Comparison of ENCODE assay signal across 7 cellular contexts in the genomic region with DNA sequence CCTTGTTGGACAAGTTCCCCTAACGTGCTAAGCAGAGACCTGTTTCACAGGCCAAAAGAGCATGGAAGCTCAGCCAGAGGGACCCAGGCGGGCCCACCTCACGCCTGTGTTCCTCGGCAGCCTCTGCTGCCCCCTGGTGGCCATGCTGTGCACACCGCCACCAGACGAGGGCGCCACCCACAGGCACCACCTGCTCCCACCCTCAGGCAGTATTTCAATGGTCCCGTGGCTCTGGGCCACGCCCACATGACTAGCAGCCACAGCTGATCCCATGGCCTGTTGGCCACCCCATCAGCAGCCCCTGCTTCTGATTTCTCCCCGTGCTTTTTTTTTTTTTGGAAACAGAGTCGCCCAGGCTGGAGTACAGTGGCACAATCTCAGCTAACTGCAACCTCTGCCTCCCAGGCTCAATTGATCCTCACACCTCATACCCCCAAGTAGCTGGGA. TPM values are rescaled to one million over a fixed set of nuclear protein-coding genes. Genes with fewer than 3 reads are reported as not detected.
DNase-seq lines count a peak whose midpoint lies in the region; ATAC-seq, FAIRE-seq and TF ChIP-seq lines count a peak whose summit lies in the region.

No MANE protein-coding gene starts in this region.

- in situ Hi-C loops in mammary epithelial cell (cut with MboI; ENCODE audit: low sequenced_read_pairs in 2 of 2): no loop called here

- H3K79me2 ChIP-seq in mammary epithelial cell (ENCODE audit: insufficient read depth, low read length) (no peaks in the 10 kb centered on the region), keratinocyte (ENCODE audit: control insufficient read depth, insufficient read depth, low read length) (no peaks in the 10 kb centered on the region)

- DNase-seq in GM12892 (ENCODE audit: insufficient read length): peak; percentile 98
- peak; percentile 92 for DNase-seq in NCI-H2196 (lab: John Stamatoyannopoulos, UW; ENCODE audit: unreplicated experiment)
- peak; percentile 75 to 83 (median 80) for DNase-seq in activated CD4-positive, CD25-positive, alpha-beta regulatory T cell (lab: John Stamatoyannopoulos, UW)
- DNase-seq in mammary epithelial cell: peak; percentile 73
- DNase-seq in keratinocyte (ENCODE audit: low read depth, low spot score): no peak
- peak; percentile 80 for DNase-seq in stimulated activated CD4-positive, alpha-beta T cell treated with anti-CD3 and anti-CD28 coated beads, Interleukin-2, amount 100 ng/mL, for 4 hours (ENCODE audit: low read depth)

- H3K27ac ChIP-seq in mammary epithelial cell (ENCODE audit: insufficient read depth, low read depth, low read length): no peak overlapping the region
- no peak overlapping the region for H3K27ac ChIP-seq in keratinocyte (ENCODE audit: control insufficient read depth, insufficient read depth, low read length)

- H3K4me3 ChIP-seq in mammary epithelial cell (replicated peaks in 1 of 3; ENCODE audit: insufficient read depth in 1 of 3, low read depth in 2 of 3, low read length in 3 of 3): no peak overlapping the region
- no peak overlapping the region for H3K4me3 ChIP-seq in keratinocyte (ENCODE audit: control insufficient read depth in 2 of 3, extremely low read depth in 1 of 3, insufficient read depth in 2 of 3, low read depth in 1 of 3, low read length in 3 of 3)

- BruUV-seq in mammary epithelial cell (replicated peaks; lab: Mats Ljungman, UMichigan): no TSS peak

- H4K20me1 ChIP-seq in mammary epithelial cell (ENCODE audit: insufficient read depth, low read length) (no peaks in the 10 kb centered on the region), keratinocyte (ENCODE audit: control insufficient read depth, extremely low read depth, insufficient read depth, low read length) (peaks cover 9% of the 10 kb centered on the region)

- CTCF ChIA-PET in mammary epithelial cell (lab: Charles Lee; ENCODE audit: low non-redundant PET): interaction anchor here (1.0 to 1.3 kb wide), 2 partner anchors 10 to 31 kb away, joined by 10 to 12 read pairs; no protein-coding TSS in a partner anchor

- ATAC-seq in HG02981 (IDR thresholded peaks at IDR 0.05; ENCODE audit: unreplicated experiment): peak; percentile 84

- H3K27me3 ChIP-seq in mammary epithelial cell (ENCODE audit: insufficient read depth, low read length) (no peaks in the 10 kb centered on the region), keratinocyte (ENCODE audit: control insufficient read depth, extremely low read depth, insufficient read depth, low read length) (no peaks in the 10 kb centered on the region)

- H3K4me1 ChIP-seq in mammary epithelial cell (ENCODE audit: insufficient read depth, low read length) (peaks cover 10% of the 10 kb centered on the region), keratinocyte (ENCODE audit: control insufficient read depth, extremely low read depth, insufficient read depth, low read length) (no peaks in the 10 kb centered on the region)

- no peak overlapping the region for H3K9ac ChIP-seq in mammary epithelial cell (ENCODE audit: insufficient read depth, low read length)
- H3K9ac ChIP-seq in keratinocyte (ENCODE audit: control insufficient read depth, extremely low read depth, insufficient read depth, low read length): no peak overlapping the region

- 17% methylated on average over 11 of the region's 11 CpGs for WGBS in mammary epithelial cell (ENCODE audit: low coverage, missing lambda C conversion rate)

- intact Hi-C loops in mammary epithelial cell (cut with micrococcal nuclease): loop anchor here (1.0 kb wide), 1 partner anchor 32 kb away; no protein-coding TSS in a partner anchor

- H3K9me3 ChIP-seq in mammary epithelial cell (replicated peaks; ENCODE audit: insufficient read depth, low read length): no peaks in the 10 kb centered on the region
- H3K9me3 ChIP-seq in keratinocyte (ENCODE audit: control insufficient read depth, low read depth, low read length): no peaks in the 10 kb centered on the region

- dilution Hi-C loops in mammary epithelial cell (cut with HindIII; ENCODE audit: low sequenced_read_pairs): no loop called here
- dilution Hi-C loops in keratinocyte (cut with MboI; ENCODE audit: extremely low pct_ligation_motif_present, low sequenced_read_pairs): no loop called here

- no peak overlapping the region for H3K4me2 ChIP-seq in mammary epithelial cell (ENCODE audit: insufficient read depth, low read depth, low read length)
- no peak overlapping the region for H3K4me2 ChIP-seq in keratinocyte (ENCODE audit: control insufficient read depth, extremely low read depth, insufficient read depth, low read depth, low read length)

- no peak for TF ChIP-seq POLR2A in GM12892 (IDR thresholded peaks at IDR 0.05; ENCODE audit: low read depth, low read length)

- no peaks in the 10 kb centered on the region for H3K9me1 ChIP-seq in keratinocyte (ENCODE audit: control insufficient read depth, extremely low read depth, insufficient read depth, low read length)

- FAIRE-seq in GM12892 (lab: Jason Lieb, UNC) (peak; percentile 100), keratinocyte (lab: Jason Lieb, UNC) (peak; percentile 73)

- H3K36me3 ChIP-seq in mammary epithelial cell (ENCODE audit: insufficient read depth, low read length) (peaks cover 2% of the 10 kb centered on the region), keratinocyte (ENCODE audit: control insufficient read depth in 2 of 2, extremely low read depth in 1 of 2, insufficient read depth in 2 of 2, low read length in 2 of 2) (peaks cover 19 to 30% of the 10 kb centered on the region in 2 experiments)

- TF ChIP-seq CTCF in mammary epithelial cell (conservative IDR thresholded peaks at IDR 0.05 in 1 of 2, IDR thresholded peaks at IDR 0.05 in 1 of 2; ENCODE audit: extremely low read depth in 1 of 2, insufficient read depth in 1 of 2, low read depth in 1 of 2, low read length in 2 of 2) (peak; percentile 92 to 98), keratinocyte (optimal IDR thresholded peaks at IDR 0.05 in 1 of 3, IDR thresholded peaks at IDR 0.05 in 1 of 3, conservative IDR thresholded peaks at IDR 0.05 in 1 of 3; ENCODE audit: extremely low read depth in 1 of 3, insufficient read depth in 2 of 3, low read length in 3 of 3) (peak; percentile 98 to 100 (median 100))

- H2AFZ ChIP-seq in mammary epithelial cell (ENCODE audit: low read depth, low read length): no peak overlapping the region
- no peak overlapping the region for H2AFZ ChIP-seq in keratinocyte (ENCODE audit: control insufficient read depth, low read length)

RNA-seq across cellular contexts. Expression of gene MPG, which starts 18.9 kb away (rescaled TPM):
- polyA plus RNA-seq in GM12892 (2012; ENCODE audit: missing spikeins): 33.2 TPM
- total RNA-seq in mammary epithelial cell: 10 to 100 TPM; 50.7 to 70.5 TPM
- polyA plus RNA-seq in mammary epithelial cell (50.9 TPM), keratinocyte (22.7 to 46.8 TPM (median 26.9 TPM) in 3 replicates)
- polyA minus RNA-seq in mammary epithelial cell (8.3 TPM), keratinocyte (10.4 to 17.2 TPM (median 13.6 TPM) in 3 replicates)
- 6.9 TPM for polyA plus RNA-seq in keratinocyte (2011; ENCODE audit: low read depth)
- 18.8 and 57.3 TPM in 2 replicates for polyA plus RNA-seq in keratinocyte (2011; cell fraction: cytosol; rRNA removed)
- 16.3 and 22.6 TPM in 2 replicates for polyA plus RNA-seq in keratinocyte (2011; cell fraction: nucleus; rRNA removed)
- polyA plus RNA-seq in keratinocyte (2012; ENCODE audit: low replicate concordance): 23.3 and 36.4 TPM in 2 replicates
- polyA minus RNA-seq in keratinocyte (2011; cell fraction: cytosol; rRNA and poly(A)+ RNA removed): 62.7 TPM
- 11.1 and 13.0 TPM in 2 replicates for polyA minus RNA-seq in keratinocyte (2011; cell fraction: nucleus; rRNA and poly(A)+ RNA removed)

RNA-seq across cellular contexts. Expression of gene RHBDF1, which starts 24.5 kb away (rescaled TPM):
- polyA plus RNA-seq in GM12892 (2012; ENCODE audit: missing spikeins): 1.5 TPM
- total RNA-seq in mammary epithelial cell: 10 to 100 TPM; 20.5 to 42.0 TPM
- polyA plus RNA-seq in mammary epithelial cell: 25.8 TPM
- polyA minus RNA-seq in mammary epithelial cell: 49.8 TPM
- 20.4 to 37.2 TPM (median 24.0 TPM) in 3 replicates for polyA plus RNA-seq in keratinocyte
- 19.4 TPM for polyA plus RNA-seq in keratinocyte (2011; ENCODE audit: low read depth)
- polyA plus RNA-seq in keratinocyte (2011; cell fraction: cytosol; rRNA removed): 12.2 and 16.8 TPM in 2 replicates
- 131 and 171 TPM in 2 replicates for polyA plus RNA-seq in keratinocyte (2011; cell fraction: nucleus; rRNA removed)
- polyA plus RNA-seq in keratinocyte (2012; ENCODE audit: low replicate concordance): 21.9 and 26.9 TPM in 2 replicates
- polyA minus RNA-seq in keratinocyte: 25.4 to 87.6 TPM (median 34.0 TPM) in 3 replicates
- polyA minus RNA-seq in keratinocyte (2011; cell fraction: cytosol; rRNA and poly(A)+ RNA removed): 21.1 TPM
- polyA minus RNA-seq in keratinocyte (2011; cell fraction: nucleus; rRNA and poly(A)+ RNA removed): 34.8 and 35.9 TPM in 2 replicates

RNA-seq across cellular contexts. Expression of gene NPRL3, which starts 41.5 kb away (rescaled TPM):
- 13.7 TPM for polyA plus RNA-seq in GM12892 (2012; ENCODE audit: missing spikeins)
- 10 to 100 TPM; 13.3 to 44.5 TPM for total RNA-seq in mammary epithelial cell
- polyA plus RNA-seq in mammary epithelial cell (15.7 TPM), keratinocyte (3.6 to 15.5 TPM (median 4.0 TPM) in 3 replicates)
- polyA minus RNA-seq in mammary epithelial cell (56.5 TPM), keratinocyte (16.8 to 91.1 TPM (median 18.3 TPM) in 3 replicates)
- polyA plus RNA-seq in keratinocyte (2011; ENCODE audit: low read depth): 5.8 TPM
- 14.6 and 19.6 TPM in 2 replicates for polyA plus RNA-seq in keratinocyte (2011; cell fraction: cytosol; rRNA removed)
- 26.9 and 33.9 TPM in 2 replicates for polyA plus RNA-seq in keratinocyte (2011; cell fraction: nucleus; rRNA removed)
- polyA plus RNA-seq in keratinocyte (2012; ENCODE audit: low replicate concordance): 22.8 and 34.2 TPM in 2 replicates
- polyA minus RNA-seq in keratinocyte (2011; cell fraction: cytosol; rRNA and poly(A)+ RNA removed): 13.8 TPM
- 15.5 and 19.4 TPM in 2 replicates for polyA minus RNA-seq in keratinocyte (2011; cell fraction: nucleus; rRNA and poly(A)+ RNA removed)

RNA-seq across cellular contexts. Expression of gene SNRNP25, which starts 43.3 kb away (rescaled TPM):
- polyA plus RNA-seq in GM12892 (2012; ENCODE audit: missing spikeins): 70.2 TPM
- 10 to 100 TPM in 1 of 2 donors, 1 to 10 TPM in 1; 7.3 to 27.0 TPM for total RNA-seq in mammary epithelial cell
- polyA plus RNA-seq in mammary epithelial cell (54.3 TPM), keratinocyte (29.2 to 45.9 TPM (median 44.7 TPM) in 3 replicates)
- polyA minus RNA-seq in mammary epithelial cell (46.0 TPM), keratinocyte (11.7 to 19.2 TPM (median 14.8 TPM) in 3 replicates)
- polyA plus RNA-seq in keratinocyte (2011; ENCODE audit: low read depth): 12.3 TPM
- polyA plus RNA-seq in keratinocyte (2011; cell fraction: cytosol; rRNA removed): 29.2 and 35.0 TPM in 2 replicates
- polyA plus RNA-seq in keratinocyte (2011; cell fraction: nucleus; rRNA removed): 15.3 and 15.7 TPM in 2 replicates
- 12.6 and 42.6 TPM in 2 replicates for polyA plus RNA-seq in keratinocyte (2012; ENCODE audit: low replicate concordance)
- 11.3 TPM for polyA minus RNA-seq in keratinocyte (2011; cell fraction: cytosol; rRNA and poly(A)+ RNA removed)
- 2.3 and 3.6 TPM in 2 replicates for polyA minus RNA-seq in keratinocyte (2011; cell fraction: nucleus; rRNA and poly(A)+ RNA removed)

RNA-seq across cellular contexts. Expression of gene POLR3K, which starts 43.5 kb away (rescaled TPM):
- polyA plus RNA-seq in GM12892 (2012; ENCODE audit: missing spikeins): 55.9 TPM
- total RNA-seq in mammary epithelial cell: 10 to 100 TPM in 1 of 2 donors, 1 to 10 TPM in 1; 2.5 to 16.0 TPM
- polyA plus RNA-seq in mammary epithelial cell: 37.7 TPM
- polyA minus RNA-seq in mammary epithelial cell: 9.3 TPM
- 16.3 to 28.8 TPM (median 23.2 TPM) in 3 replicates for polyA plus RNA-seq in keratinocyte
- 1.5 TPM for polyA plus RNA-seq in keratinocyte (2011; ENCODE audit: low read depth)
- 22.7 and 27.7 TPM in 2 replicates for polyA plus RNA-seq in keratinocyte (2011; cell fraction: cytosol; rRNA removed)
- polyA plus RNA-seq in keratinocyte (2011; cell fraction: nucleus; rRNA removed): 11.8 and 12.9 TPM in 2 replicates
- 12.7 and 19.5 TPM in 2 replicates for polyA plus RNA-seq in keratinocyte (2012; ENCODE audit: low replicate concordance)
- 5.7 to 15.2 TPM (median 13.7 TPM) in 3 replicates for polyA minus RNA-seq in keratinocyte
- polyA minus RNA-seq in keratinocyte (2011; cell fraction: cytosol; rRNA and poly(A)+ RNA removed): 13.8 TPM
- 2.0 and 4.1 TPM in 2 replicates for polyA minus RNA-seq in keratinocyte (2011; cell fraction: nucleus; rRNA and poly(A)+ RNA removed)
